Comparison of ENCODE assay signal across 2 cellular contexts in the genomic region with DNA sequence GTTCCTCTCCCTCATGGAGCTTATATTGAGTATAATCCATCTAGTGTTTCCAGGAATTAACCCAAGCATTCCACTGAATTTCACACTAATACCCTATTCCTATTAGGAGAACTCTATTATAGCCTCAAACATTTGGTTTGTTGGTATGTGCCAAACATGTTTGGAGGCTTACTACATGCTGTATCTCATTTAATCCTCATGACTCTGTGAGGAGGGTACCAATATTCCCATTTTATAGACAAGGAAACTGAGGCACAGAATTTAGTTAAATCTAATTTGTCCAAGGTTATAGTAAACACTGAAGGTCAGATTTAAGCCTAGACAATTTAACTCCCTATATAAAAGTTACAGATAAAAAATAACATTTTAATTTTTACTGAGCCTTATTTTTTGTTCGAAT.
A peak's percentile ranks its signal among the peaks of the same experiment; 100 is the strongest.
TF ChIP-seq lines count a peak whose summit lies in the region.

No MANE protein-coding gene starts in this region.

TF ChIP-seq in HEK293, 187 proteins besides CTCF, POLR2A, EP300 and RAD21:
- TF ChIP-seq ZNF184 (tag by site-specific recombination; IDR thresholded peaks at IDR 0.05), result no peak
- peak; percentile 70 for TF ChIP-seq ZNF664 (tag by site-specific recombination; IDR thresholded peaks at IDR 0.05)
- no peak for TF ChIP-seq PBX3 (CRISPR knock-in tag; IDR thresholded peaks at IDR 0.05)
- TF ChIP-seq, protein P1, sequence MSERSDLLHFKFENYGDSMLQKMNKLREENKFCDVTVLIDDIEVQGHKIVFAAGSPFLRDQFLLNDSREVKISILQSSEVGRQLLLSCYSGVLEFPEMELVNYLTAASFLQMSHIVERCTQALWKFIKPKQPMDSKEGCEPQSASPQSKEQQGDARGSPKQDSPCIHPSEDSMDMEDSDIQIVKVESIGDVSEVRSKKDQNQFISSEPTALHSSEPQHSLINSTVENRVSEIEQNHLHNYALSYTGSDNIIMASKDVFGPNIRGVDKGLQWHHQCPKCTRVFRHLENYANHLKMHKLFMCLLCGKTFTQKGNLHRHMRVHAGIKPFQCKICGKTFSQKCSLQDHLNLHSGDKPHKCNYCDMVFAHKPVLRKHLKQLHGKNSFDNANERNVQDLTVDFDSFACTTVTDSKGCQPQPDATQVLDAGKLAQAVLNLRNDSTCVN (tag by site-specific recombination; optimal IDR thresholded peaks at IDR 0.05), result no peak
- TF ChIP-seq ZFHX2 (tag by site-specific recombination; conservative IDR thresholded peaks at IDR 0.05), result no peak
- TF ChIP-seq ZNF341 (tag by site-specific recombination; IDR thresholded peaks at IDR 0.05; ENCODE audit: low read depth), result no peak
- TF ChIP-seq ZNF354C (tag by site-specific recombination; IDR thresholded peaks at IDR 0.05; ENCODE audit: borderline replicate concordance, low read depth), result no peak

TF ChIP-seq in GM12878, 131 proteins besides CTCF, POLR2A, EP300 and RAD21:
- TF ChIP-seq BMI1 (IDR thresholded peaks at IDR 0.05; ENCODE audit: borderline replicate concordance), result no peak
- no peak for TF ChIP-seq SMC3 (IDR thresholded peaks at IDR 0.05; ENCODE audit: borderline replicate concordance, low read length)
- TF ChIP-seq SIN3A (IDR thresholded peaks at IDR 0.05; ENCODE audit: low read depth, low read length), result no peak
- TF ChIP-seq, protein P2, sequence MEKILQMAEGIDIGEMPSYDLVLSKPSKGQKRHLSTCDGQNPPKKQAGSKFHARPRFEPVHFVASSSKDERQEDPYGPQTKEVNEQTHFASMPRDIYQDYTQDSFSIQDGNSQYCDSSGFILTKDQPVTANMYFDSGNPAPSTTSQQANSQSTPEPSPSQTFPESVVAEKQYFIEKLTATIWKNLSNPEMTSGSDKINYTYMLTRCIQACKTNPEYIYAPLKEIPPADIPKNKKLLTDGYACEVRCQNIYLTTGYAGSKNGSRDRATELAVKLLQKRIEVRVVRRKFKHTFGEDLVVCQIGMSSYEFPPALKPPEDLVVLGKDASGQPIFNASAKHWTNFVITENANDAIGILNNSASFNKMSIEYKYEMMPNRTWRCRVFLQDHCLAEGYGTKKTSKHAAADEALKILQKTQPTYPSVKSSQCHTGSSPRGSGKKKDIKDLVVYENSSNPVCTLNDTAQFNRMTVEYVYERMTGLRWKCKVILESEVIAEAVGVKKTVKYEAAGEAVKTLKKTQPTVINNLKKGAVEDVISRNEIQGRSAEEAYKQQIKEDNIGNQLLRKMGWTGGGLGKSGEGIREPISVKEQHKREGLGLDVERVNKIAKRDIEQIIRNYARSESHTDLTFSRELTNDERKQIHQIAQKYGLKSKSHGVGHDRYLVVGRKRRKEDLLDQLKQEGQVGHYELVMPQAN (conservative IDR thresholded peaks at IDR 0.05), result no peak
- TF ChIP-seq CHD4 (IDR thresholded peaks at IDR 0.05), result no peak
- TF ChIP-seq ZNF622 (IDR thresholded peaks at IDR 0.05), result no peak
- no peak for TF ChIP-seq USF2 (IDR thresholded peaks at IDR 0.05; ENCODE audit: borderline replicate concordance, low read depth, low read length)
- no peak for TF ChIP-seq ZSCAN29 (IDR thresholded peaks at IDR 0.05)
- no peak for TF ChIP-seq TCF7 (IDR thresholded peaks at IDR 0.05; ENCODE audit: borderline replicate concordance)
- TF ChIP-seq, protein P3, sequence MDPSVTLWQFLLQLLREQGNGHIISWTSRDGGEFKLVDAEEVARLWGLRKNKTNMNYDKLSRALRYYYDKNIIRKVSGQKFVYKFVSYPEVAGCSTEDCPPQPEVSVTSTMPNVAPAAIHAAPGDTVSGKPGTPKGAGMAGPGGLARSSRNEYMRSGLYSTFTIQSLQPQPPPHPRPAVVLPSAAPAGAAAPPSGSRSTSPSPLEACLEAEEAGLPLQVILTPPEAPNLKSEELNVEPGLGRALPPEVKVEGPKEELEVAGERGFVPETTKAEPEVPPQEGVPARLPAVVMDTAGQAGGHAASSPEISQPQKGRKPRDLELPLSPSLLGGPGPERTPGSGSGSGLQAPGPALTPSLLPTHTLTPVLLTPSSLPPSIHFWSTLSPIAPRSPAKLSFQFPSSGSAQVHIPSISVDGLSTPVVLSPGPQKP (IDR thresholded peaks at IDR 0.05; ENCODE audit: low read depth, low read length), result no peak
- TF ChIP-seq, protein P4, sequence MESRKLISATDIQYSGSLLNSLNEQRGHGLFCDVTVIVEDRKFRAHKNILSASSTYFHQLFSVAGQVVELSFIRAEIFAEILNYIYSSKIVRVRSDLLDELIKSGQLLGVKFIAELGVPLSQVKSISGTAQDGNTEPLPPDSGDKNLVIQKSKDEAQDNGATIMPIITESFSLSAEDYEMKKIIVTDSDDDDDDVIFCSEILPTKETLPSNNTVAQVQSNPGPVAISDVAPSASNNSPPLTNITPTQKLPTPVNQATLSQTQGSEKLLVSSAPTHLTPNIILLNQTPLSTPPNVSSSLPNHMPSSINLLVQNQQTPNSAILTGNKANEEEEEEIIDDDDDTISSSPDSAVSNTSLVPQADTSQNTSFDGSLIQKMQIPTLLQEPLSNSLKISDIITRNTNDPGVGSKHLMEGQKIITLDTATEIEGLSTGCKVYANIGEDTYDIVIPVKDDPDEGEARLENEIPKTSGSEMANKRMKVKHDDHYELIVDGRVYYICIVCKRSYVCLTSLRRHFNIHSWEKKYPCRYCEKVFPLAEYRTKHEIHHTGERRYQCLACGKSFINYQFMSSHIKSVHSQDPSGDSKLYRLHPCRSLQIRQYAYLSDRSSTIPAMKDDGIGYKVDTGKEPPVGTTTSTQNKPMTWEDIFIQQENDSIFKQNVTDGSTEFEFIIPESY (IDR thresholded peaks at IDR 0.05), result no peak
- TF ChIP-seq KAT2A (conservative IDR thresholded peaks at IDR 0.05; ENCODE audit: control insufficient read depth, low read depth, low read length), result no peak
- TF ChIP-seq IKZF2 (IDR thresholded peaks at IDR 0.05), result no peak
- TF ChIP-seq ZZZ3 (IDR thresholded peaks at IDR 0.05; ENCODE audit: control insufficient read depth, insufficient read length, low read depth), result no peak
- no peak for TF ChIP-seq TBL1XR1 (IDR thresholded peaks at IDR 0.05; ENCODE audit: low read depth, low read length)
- TF ChIP-seq MEF2A (IDR thresholded peaks at IDR 0.05; ENCODE audit: insufficient read depth, low read depth, low read length), result no peak
TF ChIP-seq in GM12878: peak in this region for 0.
